In genomic region chr2:117957616-117958015, GRCh38 we compare ENCODE assay signal across 1 cellular context.
TF ChIP-seq lines count a peak whose summit lies in the region.

No MANE protein-coding gene starts in this region.

TF ChIP-seq in IMR-90, 13 proteins besides CTCF, POLR2A, EP300 and RAD21:
- no peak for TF ChIP-seq BHLHE40 (IDR thresholded peaks at IDR 0.05; ENCODE audit: low read depth, low read length)
- no peak for TF ChIP-seq FOS (IDR thresholded peaks at IDR 0.05; ENCODE audit: low read depth, low read length)
- TF ChIP-seq SMC3 (IDR thresholded peaks at IDR 0.05; ENCODE audit: low read depth, low read length): no peak
- no peak for TF ChIP-seq CHD1 (IDR thresholded peaks at IDR 0.05; ENCODE audit: low read depth, low read length)
- no peak for TF ChIP-seq USF2 (IDR thresholded peaks at IDR 0.05; ENCODE audit: low read depth, low read length)
- TF ChIP-seq ELK1 (IDR thresholded peaks at IDR 0.05; ENCODE audit: borderline replicate concordance, low read depth, low read length): no peak
- TF ChIP-seq RFX5 (IDR thresholded peaks at IDR 0.05; ENCODE audit: low read depth, low read length): no peak
- TF ChIP-seq MAZ (IDR thresholded peaks at IDR 0.05; ENCODE audit: borderline replicate concordance, low read depth, low read length): no peak
- TF ChIP-seq MXI1 (IDR thresholded peaks at IDR 0.05; ENCODE audit: borderline replicate concordance, low read depth, low read length): no peak
TF ChIP-seq in IMR-90: peak in this region for 0.
